In the genomic region with DNA sequence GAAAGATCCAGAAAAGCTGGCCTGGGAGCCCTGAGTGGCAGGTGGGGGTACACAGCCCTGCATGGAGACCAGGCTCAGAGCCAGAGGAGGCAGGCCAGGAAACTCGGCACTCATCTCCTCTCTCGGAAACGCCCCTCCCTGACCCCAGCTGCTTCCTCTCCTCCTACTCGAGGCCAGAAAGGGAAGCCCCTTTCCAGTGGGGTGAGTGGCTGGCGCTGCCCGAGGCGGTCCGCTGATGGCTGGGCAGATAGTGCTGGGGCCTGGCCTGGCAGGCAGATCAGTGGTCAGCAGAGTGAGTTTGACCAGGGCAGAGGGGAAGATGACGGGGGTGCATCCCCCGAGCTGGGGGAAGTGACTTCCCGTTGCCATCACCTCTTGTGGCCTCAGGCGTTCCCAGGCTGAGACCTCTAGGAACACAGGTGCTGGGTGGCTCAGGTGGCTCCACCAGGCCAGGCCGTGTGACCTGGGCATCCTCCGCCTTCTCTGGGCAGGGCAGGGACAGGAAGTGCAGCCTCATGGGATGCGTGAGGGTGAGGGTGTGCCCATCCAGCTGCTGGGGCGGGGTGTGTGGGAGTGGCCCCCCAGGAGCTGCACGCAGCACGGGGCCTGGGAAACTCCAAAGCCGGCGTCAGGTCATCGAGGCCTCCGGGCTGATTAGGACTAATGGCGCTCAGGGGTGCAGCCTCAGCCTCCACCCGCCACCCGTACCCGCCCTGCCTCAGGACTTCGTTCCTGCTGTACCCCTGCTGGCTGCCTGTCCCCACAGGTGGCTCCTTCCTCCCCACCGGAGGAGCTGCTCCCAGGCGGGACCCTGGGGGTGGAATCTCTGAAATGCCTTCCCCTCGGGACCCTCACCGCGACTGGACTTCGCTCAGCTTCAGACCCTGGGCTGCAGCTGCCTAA, we compare ENCODE assay signal across 1 cellular context.
TF ChIP-seq lines count a peak whose summit lies in the region.

No MANE protein-coding gene starts in this region.

TF ChIP-seq in SK-N-SH, 30 proteins besides CTCF, POLR2A, EP300 and RAD21 (continued from another document):
- TF ChIP-seq, protein P1, sequence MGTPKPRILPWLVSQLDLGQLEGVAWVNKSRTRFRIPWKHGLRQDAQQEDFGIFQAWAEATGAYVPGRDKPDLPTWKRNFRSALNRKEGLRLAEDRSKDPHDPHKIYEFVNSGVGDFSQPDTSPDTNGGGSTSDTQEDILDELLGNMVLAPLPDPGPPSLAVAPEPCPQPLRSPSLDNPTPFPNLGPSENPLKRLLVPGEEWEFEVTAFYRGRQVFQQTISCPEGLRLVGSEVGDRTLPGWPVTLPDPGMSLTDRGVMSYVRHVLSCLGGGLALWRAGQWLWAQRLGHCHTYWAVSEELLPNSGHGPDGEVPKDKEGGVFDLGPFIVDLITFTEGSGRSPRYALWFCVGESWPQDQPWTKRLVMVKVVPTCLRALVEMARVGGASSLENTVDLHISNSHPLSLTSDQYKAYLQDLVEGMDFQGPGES (IDR thresholded peaks at IDR 0.05; ENCODE audit: low read depth, low read length), result no peak
- TF ChIP-seq RCOR1 (IDR thresholded peaks at IDR 0.05; ENCODE audit: low read length) (0 out of 2 replicates have a peak, but pooled peaks have one; percentile 74), RFX5 (IDR thresholded peaks at IDR 0.05; ENCODE audit: low read length) (no peak; the same call in 1 of the 2 replicates), POLR2AphosphoS5 (IDR thresholded peaks at IDR 0.05; ENCODE audit: low read depth, low read length) (no peak), FOXJ3 (CRISPR knock-in tag; IDR thresholded peaks at IDR 0.05) (peak; percentile 88), ELF1 (IDR thresholded peaks at IDR 0.05) (no peak), SIN3A (IDR thresholded peaks at IDR 0.05; ENCODE audit: borderline replicate concordance, low read depth, low read length) (no peak), TEAD4 (IDR thresholded peaks at IDR 0.05; ENCODE audit: borderline replicate concordance, insufficient read depth) (no peak), CHD2 (IDR thresholded peaks at IDR 0.05; ENCODE audit: low read length, partially characterized antibody) (peak; percentile 42), GATA2 (CRISPR knock-in tag; IDR thresholded peaks at IDR 0.05) (peak; percentile 98), MEF2A (IDR thresholded peaks at IDR 0.05; ENCODE audit: borderline replicate concordance, low read depth) (no peak), GABPA (IDR thresholded peaks at IDR 0.05; ENCODE audit: low read depth) (no peak)
- TF ChIP-seq, protein P2, sequence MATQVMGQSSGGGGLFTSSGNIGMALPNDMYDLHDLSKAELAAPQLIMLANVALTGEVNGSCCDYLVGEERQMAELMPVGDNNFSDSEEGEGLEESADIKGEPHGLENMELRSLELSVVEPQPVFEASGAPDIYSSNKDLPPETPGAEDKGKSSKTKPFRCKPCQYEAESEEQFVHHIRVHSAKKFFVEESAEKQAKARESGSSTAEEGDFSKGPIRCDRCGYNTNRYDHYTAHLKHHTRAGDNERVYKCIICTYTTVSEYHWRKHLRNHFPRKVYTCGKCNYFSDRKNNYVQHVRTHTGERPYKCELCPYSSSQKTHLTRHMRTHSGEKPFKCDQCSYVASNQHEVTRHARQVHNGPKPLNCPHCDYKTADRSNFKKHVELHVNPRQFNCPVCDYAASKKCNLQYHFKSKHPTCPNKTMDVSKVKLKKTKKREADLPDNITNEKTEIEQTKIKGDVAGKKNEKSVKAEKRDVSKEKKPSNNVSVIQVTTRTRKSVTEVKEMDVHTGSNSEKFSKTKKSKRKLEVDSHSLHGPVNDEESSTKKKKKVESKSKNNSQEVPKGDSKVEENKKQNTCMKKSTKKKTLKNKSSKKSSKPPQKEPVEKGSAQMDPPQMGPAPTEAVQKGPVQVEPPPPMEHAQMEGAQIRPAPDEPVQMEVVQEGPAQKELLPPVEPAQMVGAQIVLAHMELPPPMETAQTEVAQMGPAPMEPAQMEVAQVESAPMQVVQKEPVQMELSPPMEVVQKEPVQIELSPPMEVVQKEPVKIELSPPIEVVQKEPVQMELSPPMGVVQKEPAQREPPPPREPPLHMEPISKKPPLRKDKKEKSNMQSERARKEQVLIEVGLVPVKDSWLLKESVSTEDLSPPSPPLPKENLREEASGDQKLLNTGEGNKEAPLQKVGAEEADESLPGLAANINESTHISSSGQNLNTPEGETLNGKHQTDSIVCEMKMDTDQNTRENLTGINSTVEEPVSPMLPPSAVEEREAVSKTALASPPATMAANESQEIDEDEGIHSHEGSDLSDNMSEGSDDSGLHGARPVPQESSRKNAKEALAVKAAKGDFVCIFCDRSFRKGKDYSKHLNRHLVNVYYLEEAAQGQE (IDR thresholded peaks at IDR 0.05; ENCODE audit: low read depth, low read length), result no peak
- TF ChIP-seq, protein P3, sequence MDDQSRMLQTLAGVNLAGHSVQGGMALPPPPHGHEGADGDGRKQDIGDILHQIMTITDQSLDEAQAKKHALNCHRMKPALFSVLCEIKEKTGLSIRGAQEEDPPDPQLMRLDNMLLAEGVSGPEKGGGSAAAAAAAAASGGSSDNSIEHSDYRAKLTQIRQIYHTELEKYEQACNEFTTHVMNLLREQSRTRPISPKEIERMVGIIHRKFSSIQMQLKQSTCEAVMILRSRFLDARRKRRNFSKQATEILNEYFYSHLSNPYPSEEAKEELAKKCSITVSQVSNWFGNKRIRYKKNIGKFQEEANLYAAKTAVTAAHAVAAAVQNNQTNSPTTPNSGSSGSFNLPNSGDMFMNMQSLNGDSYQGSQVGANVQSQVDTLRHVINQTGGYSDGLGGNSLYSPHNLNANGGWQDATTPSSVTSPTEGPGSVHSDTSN (IDR thresholded peaks at IDR 0.05), result no peak
- TF ChIP-seq, protein P4, sequence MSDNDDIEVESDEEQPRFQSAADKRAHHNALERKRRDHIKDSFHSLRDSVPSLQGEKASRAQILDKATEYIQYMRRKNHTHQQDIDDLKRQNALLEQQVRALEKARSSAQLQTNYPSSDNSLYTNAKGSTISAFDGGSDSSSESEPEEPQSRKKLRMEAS (IDR thresholded peaks at IDR 0.05; ENCODE audit: low read depth), result no peak
